ENCODE assay signal across 8 cellular contexts in genomic region chr9:137114220-137114612, GRCh38. TPM values are rescaled to one million over a fixed set of nuclear protein-coding genes. Genes with fewer than 3 reads are reported as not detected.
A peak's percentile ranks its signal among the peaks of the same experiment; 100 is the strongest.
DNase-seq lines count a peak whose midpoint lies in the region; ATAC-seq, FAIRE-seq and TF ChIP-seq lines count a peak whose summit lies in the region.

No MANE protein-coding gene starts in this region.

- intact Hi-C loops in K562 (cut with micrococcal nuclease): no loop called here

- ATAC-seq in HG03095 (IDR thresholded peaks at IDR 0.05; ENCODE audit: unreplicated experiment) (peak; percentile 7), K562 (peak; percentile 5), HG03196 (IDR thresholded peaks at IDR 0.05; ENCODE audit: unreplicated experiment) (no peak)

- peaks cover 27% of the 10 kb centered on the region for H3K79me2 ChIP-seq in K562 (ENCODE audit: control insufficient read depth, insufficient read depth, low read length)

- peak overlapping the region; percentile 61; the same call in 1 of the 2 replicates for H3K4me2 ChIP-seq in K562 (ENCODE audit: insufficient read depth, low read length)

- no peaks in the 10 kb centered on the region for H3K9me3 ChIP-seq in K562 (replicated peaks; ENCODE audit: control insufficient read depth, insufficient read depth, low read depth, low read length)
- H3K9me3 ChIP-seq in muscle layer of colon (ENCODE audit: low read length): no peaks in the 10 kb centered on the region

- H3K4me1 ChIP-seq in K562 (replicated peaks in 1 of 2; ENCODE audit: control insufficient read depth in 2 of 2, insufficient read depth in 2 of 2, low read length in 2 of 2) (peaks cover 18 to 77% of the 10 kb centered on the region in 2 experiments), muscle layer of colon (ENCODE audit: insufficient read depth, low read length) (no peaks in the 10 kb centered on the region)

- no peak for TF ChIP-seq EP300 in K562 (IDR thresholded peaks at IDR 0.05; ENCODE audit: low read length)

- peak overlapping the region; percentile 94; the same call in 1 of the 2 replicates for H2AFZ ChIP-seq in K562 (ENCODE audit: low read depth, low read length)

- H3K4me3 ChIP-seq in K562 (peak overlapping the region; percentile 72), muscle layer of colon (ENCODE audit: low read depth in 1 of 2, low read length in 2 of 2) (peak overlapping the region; percentile 47 to 74)

- H3K9ac ChIP-seq in K562 (ENCODE audit: insufficient read depth in 1 of 2, low read depth in 2 of 2, low read length in 2 of 2) (peak overlapping the region; percentile 61 to 90), muscle layer of colon (ENCODE audit: low read length) (no peak overlapping the region)

- H3K36me3 ChIP-seq in K562 (ENCODE audit: control insufficient read depth, insufficient read depth, low read length): peaks cover 44% of the 10 kb centered on the region; the same call in 2 of the 3 replicates
- H3K36me3 ChIP-seq in muscle layer of colon (ENCODE audit: insufficient read depth, low read length): peaks cover 9% of the 10 kb centered on the region

- POLR2A ChIA-PET in K562 (lab: Yijun Ruan, JAX): interaction anchor here (0.6 to 1.0 kb wide), 6 partner anchors 9 to 127 kb away, joined by 3 to 4 read pairs (median 4); partner anchors contain the start of gene TUBB4B

- WGBS in K562 (ENCODE audit: insufficient coverage, low coverage, missing lambda C conversion rate): 2% methylated on average over 22 of the region's 45 CpGs

- no peaks in the 10 kb centered on the region for H4K20me1 ChIP-seq in K562 (replicated peaks; ENCODE audit: control insufficient read depth, insufficient read depth, low read length)

- FAIRE-seq in K562 (lab: Jason Lieb, UNC): no peak

- CTCF ChIA-PET in K562 (lab: Yijun Ruan, JAX; ENCODE audit: low intra/inter-chr PET ratio): no interaction called here

- H3K27me3 ChIP-seq in K562 (ENCODE audit: control insufficient read depth in 2 of 2, insufficient read depth in 2 of 2, low read length in 2 of 2) (no peaks in the 10 kb centered on the region), muscle layer of colon (ENCODE audit: control insufficient read depth in 1 of 2, insufficient read depth in 2 of 2, low read length in 2 of 2) (no peaks in the 10 kb centered on the region)

- in situ Hi-C loops in K562 (cut with MboI): no loop called here

- no peak for TF ChIP-seq CTCF in K562 (IDR thresholded peaks at IDR 0.05 in 2 of 3, conservative IDR thresholded peaks at IDR 0.05 in 1 of 3; ENCODE audit: insufficient read depth in 2 of 3, low read depth in 1 of 3, low read length in 3 of 3)

- H3K9me1 ChIP-seq in K562 (ENCODE audit: control insufficient read depth, insufficient read depth, low read length): no peaks in the 10 kb centered on the region

- TF ChIP-seq POLR2A in K562 (conservative IDR thresholded peaks at IDR 0.05): no peak

- no TSS peak for BruUV-seq in K562 (replicated peaks; lab: Mats Ljungman, UMichigan)

- peak; percentile 48 for DNase-seq in GM03348 (ENCODE audit: low spot score)
- peak in 1 of 4 experiments; percentile 50 for DNase-seq in K562 (ENCODE audit: extremely low read depth in 1 of 4, low spot score in 3 of 4)
- no peak for DNase-seq in NCI-H2081 treated with DMSO at 0.1 percent for 48 hours (lab: John Stamatoyannopoulos, UW)
- DNase-seq in NCI-H146 treated with DMSO at 0.1 percent for 48 hours (lab: John Stamatoyannopoulos, UW; ENCODE audit: unreplicated experiment): no peak
- DNase-seq in NCI-H2107 (lab: John Stamatoyannopoulos, UW): no peak

- TF ChIP-seq RAD21 in K562 (CRISPR knock-in tag; conservative IDR thresholded peaks at IDR 0.05 in 1 of 2, IDR thresholded peaks at IDR 0.05 in 1 of 2): no peak

- peak overlapping the region; percentile 76; the same call in 2 of the 3 replicates for H3K27ac ChIP-seq in K562 (ENCODE audit: extremely low read depth, low read depth, low read length)
- peak overlapping the region; percentile 44 for H3K27ac ChIP-seq in muscle layer of colon (ENCODE audit: low read depth, low read length)

RNA-seq across cellular contexts. Expression of gene DPP7, which starts 0.3 kb away (rescaled TPM):
- 175 and 615 TPM in 2 replicates for total RNA-seq in K562 (2011; cell fraction: chromatin; rRNA removed; ENCODE audit: low replicate concordance)
- 837 and 852 TPM in 2 replicates for total RNA-seq in K562 (2011; cell fraction: nucleolus; rRNA removed)
- total RNA-seq in K562 (2011; cell fraction: nucleoplasm; rRNA removed): 311 and 347 TPM in 2 replicates
- total RNA-seq in K562 (2014; rRNA removed): 231 and 272 TPM in 2 replicates
- 11.3 and 24.9 TPM in 2 replicates for total RNA-seq in K562 (2014; rRNA removed; fragmentation: Illumina TruSeq; extraction: Trizol)
- 140 and 141 TPM in 2 replicates for total RNA-seq in K562 (2015; rRNA removed; fragmentation: Illumina TruSeq; extraction: Trizol)
- 311 and 322 TPM in 2 replicates for total RNA-seq in K562 (2021)
- 132 and 158 TPM in 2 replicates for polyA plus RNA-seq in K562 (2011; rRNA removed)
- 141 and 377 TPM in 2 replicates for polyA plus RNA-seq in K562 (2011; cell fraction: cytosol; rRNA removed)
- polyA plus RNA-seq in K562 (2011; cell fraction: nucleus; rRNA removed): 1,627 and 2,902 TPM in 2 replicates
- polyA plus RNA-seq in K562 (2012): 245 and 282 TPM in 2 replicates
- 48.4 and 105 TPM in 2 replicates for polyA plus RNA-seq in K562 (2014; fragmentation: Illumina TruSeq; extraction: Trizol)
- 1 to 10 TPM in 1 of 2 experiments, under 1 TPM in 1; 0.99 to 4.1 TPM for polyA plus RNA-seq in K562 (2014; fragmentation: Nextera tagmentation; extraction: Ambion mirVana)
- polyA plus RNA-seq in K562 (2014; rRNA removed): 352 and 365 TPM in 2 replicates
- polyA minus RNA-seq in K562 (2011; rRNA and poly(A)+ RNA removed): 9.4 and 25.8 TPM in 2 replicates
- 61.7 and 63.0 TPM in 2 replicates for polyA minus RNA-seq in K562 (2011; cell fraction: cytosol; rRNA and poly(A)+ RNA removed)
- polyA minus RNA-seq in K562 (2011; cell fraction: nucleus; rRNA and poly(A)+ RNA removed): 112 and 134 TPM in 2 replicates

RNA-seq across cellular contexts. Expression of gene GRIN1, which starts 24.7 kb away (rescaled TPM):
- 0.25 and 3.0 TPM in 2 replicates for total RNA-seq in K562 (2011; cell fraction: chromatin; rRNA removed; ENCODE audit: low replicate concordance)
- 0.67 and 3.3 TPM in 2 replicates for total RNA-seq in K562 (2011; cell fraction: nucleolus; rRNA removed)
- total RNA-seq in K562 (2011; cell fraction: nucleoplasm; rRNA removed): 0.53 and 1.2 TPM in 2 replicates
- total RNA-seq in K562 (2014; rRNA removed): not detected in 2 replicates
- total RNA-seq in K562 (2014; rRNA removed; fragmentation: Illumina TruSeq; extraction: Trizol): not detected in 2 replicates
- total RNA-seq in K562 (2015; rRNA removed; fragmentation: Illumina TruSeq; extraction: Trizol): not detected in 2 replicates
- total RNA-seq in K562 (2021): 0.35 and 0.36 TPM in 2 replicates
- 0.03 and 0.04 TPM in 2 replicates for polyA plus RNA-seq in K562 (2011; rRNA removed)
- polyA plus RNA-seq in K562 (2011; cell fraction: cytosol; rRNA removed): 0.04 and 0.07 TPM in 2 replicates
- polyA plus RNA-seq in K562 (2011; cell fraction: nucleus; rRNA removed): 0.34 and 0.67 TPM in 2 replicates
- polyA plus RNA-seq in K562 (2012): 0.35 and 0.38 TPM in 2 replicates
- polyA plus RNA-seq in K562 (2014; fragmentation: Illumina TruSeq; extraction: Trizol): 0.08 TPM in 1 of 2 replicates, not detected in the other
- not detected for polyA plus RNA-seq in K562 (2014; fragmentation: Nextera tagmentation; extraction: Ambion mirVana)
- polyA plus RNA-seq in K562 (2014; rRNA removed): 0.08 and 0.16 TPM in 2 replicates
- not detected in 2 replicates for polyA minus RNA-seq in K562 (2011; rRNA and poly(A)+ RNA removed)
- polyA minus RNA-seq in K562 (2011; cell fraction: cytosol; rRNA and poly(A)+ RNA removed): not detected in 2 replicates
- polyA minus RNA-seq in K562 (2011; cell fraction: nucleus; rRNA and poly(A)+ RNA removed): 0.13 and 0.56 TPM in 2 replicates

RNA-seq across cellular contexts. Expression of gene MAN1B1, which starts 27.4 kb away (rescaled TPM):
- total RNA-seq in K562 (2011; cell fraction: chromatin; rRNA removed; ENCODE audit: low replicate concordance): 158 and 355 TPM in 2 replicates
- total RNA-seq in K562 (2011; cell fraction: nucleolus; rRNA removed): 181 and 194 TPM in 2 replicates
- total RNA-seq in K562 (2011; cell fraction: nucleoplasm; rRNA removed): 119 and 136 TPM in 2 replicates
- total RNA-seq in K562 (2014; rRNA removed) (30.1 and 35.1 TPM in 2 replicates), K562 (2014; rRNA removed; fragmentation: Illumina TruSeq; extraction: Trizol) (14.4 and 14.8 TPM in 2 replicates), K562 (2015; rRNA removed; fragmentation: Illumina TruSeq; extraction: Trizol) (21.0 and 21.6 TPM in 2 replicates), K562 (2021) (33.9 and 36.6 TPM in 2 replicates)
- polyA plus RNA-seq in K562 (2011; rRNA removed) (27.3 and 40.1 TPM in 2 replicates), K562 (2014; fragmentation: Illumina TruSeq; extraction: Trizol) (23.8 and 31.3 TPM in 2 replicates), K562 (2014; fragmentation: Nextera tagmentation; extraction: Ambion mirVana) (under 1 TPM; 0.55 to 0.89 TPM), K562 (2014; rRNA removed) (29.6 and 33.6 TPM in 2 replicates)
- polyA plus RNA-seq in K562 (2011; cell fraction: cytosol; rRNA removed): 33.0 and 35.1 TPM in 2 replicates
- polyA plus RNA-seq in K562 (2011; cell fraction: nucleus; rRNA removed): 128 and 134 TPM in 2 replicates
- polyA plus RNA-seq in K562 (2012): 25.3 and 58.7 TPM in 2 replicates
- 32.0 and 36.7 TPM in 2 replicates for polyA minus RNA-seq in K562 (2011; rRNA and poly(A)+ RNA removed)
- polyA minus RNA-seq in K562 (2011; cell fraction: cytosol; rRNA and poly(A)+ RNA removed): 17.1 and 24.8 TPM in 2 replicates
- 38.5 and 64.6 TPM in 2 replicates for polyA minus RNA-seq in K562 (2011; cell fraction: nucleus; rRNA and poly(A)+ RNA removed)

RNA-seq across cellular contexts. Expression of gene UAP1L1, which starts 36.9 kb away (rescaled TPM):
- 10.1 and 23.7 TPM in 2 replicates for total RNA-seq in K562 (2011; cell fraction: chromatin; rRNA removed; ENCODE audit: low replicate concordance)
- total RNA-seq in K562 (2011; cell fraction: nucleolus; rRNA removed): 16.3 and 18.0 TPM in 2 replicates
- 9.3 and 10.3 TPM in 2 replicates for total RNA-seq in K562 (2011; cell fraction: nucleoplasm; rRNA removed)
- total RNA-seq in K562 (2014; rRNA removed): 3.7 and 5.1 TPM in 2 replicates
- 1.5 and 1.6 TPM in 2 replicates for total RNA-seq in K562 (2014; rRNA removed; fragmentation: Illumina TruSeq; extraction: Trizol)
- 5.1 and 5.2 TPM in 2 replicates for total RNA-seq in K562 (2015; rRNA removed; fragmentation: Illumina TruSeq; extraction: Trizol)
- total RNA-seq in K562 (2021): 8.6 and 8.8 TPM in 2 replicates
- 1.5 and 3.0 TPM in 2 replicates for polyA plus RNA-seq in K562 (2011; rRNA removed)
- polyA plus RNA-seq in K562 (2011; cell fraction: cytosol; rRNA removed): 2.4 and 2.6 TPM in 2 replicates
- polyA plus RNA-seq in K562 (2011; cell fraction: nucleus; rRNA removed): 17.8 and 18.3 TPM in 2 replicates
- polyA plus RNA-seq in K562 (2012): 6.6 and 13.1 TPM in 2 replicates
- 5.2 and 5.3 TPM in 2 replicates for polyA plus RNA-seq in K562 (2014; fragmentation: Illumina TruSeq; extraction: Trizol)
- under 1 TPM; 0.20 to 0.29 TPM for polyA plus RNA-seq in K562 (2014; fragmentation: Nextera tagmentation; extraction: Ambion mirVana)
- polyA plus RNA-seq in K562 (2014; rRNA removed): 5.0 and 7.1 TPM in 2 replicates
- polyA minus RNA-seq in K562 (2011; rRNA and poly(A)+ RNA removed): 0.69 and 0.74 TPM in 2 replicates
- polyA minus RNA-seq in K562 (2011; cell fraction: cytosol; rRNA and poly(A)+ RNA removed): 1.4 and 1.5 TPM in 2 replicates
- 3.0 and 4.1 TPM in 2 replicates for polyA minus RNA-seq in K562 (2011; cell fraction: nucleus; rRNA and poly(A)+ RNA removed)

RNA-seq across cellular contexts. Expression of gene SAPCD2, which starts 43.9 kb away (rescaled TPM):
- 12.7 and 42.0 TPM in 2 replicates for total RNA-seq in K562 (2011; cell fraction: chromatin; rRNA removed; ENCODE audit: low replicate concordance)
- 49.3 and 51.2 TPM in 2 replicates for total RNA-seq in K562 (2011; cell fraction: nucleolus; rRNA removed)
- total RNA-seq in K562 (2011; cell fraction: nucleoplasm; rRNA removed): 20.6 and 22.4 TPM in 2 replicates
- 91.8 and 115 TPM in 2 replicates for total RNA-seq in K562 (2014; rRNA removed)
- 13.1 and 15.8 TPM in 2 replicates for total RNA-seq in K562 (2014; rRNA removed; fragmentation: Illumina TruSeq; extraction: Trizol)
- total RNA-seq in K562 (2015; rRNA removed; fragmentation: Illumina TruSeq; extraction: Trizol): 40.8 and 42.4 TPM in 2 replicates
- total RNA-seq in K562 (2021): 72.1 and 78.8 TPM in 2 replicates
- 18.8 and 24.2 TPM in 2 replicates for polyA plus RNA-seq in K562 (2011; rRNA removed)
- polyA plus RNA-seq in K562 (2011; cell fraction: cytosol; rRNA removed): 28.2 and 80.8 TPM in 2 replicates
- polyA plus RNA-seq in K562 (2011; cell fraction: nucleus; rRNA removed): 42.6 and 60.8 TPM in 2 replicates
- polyA plus RNA-seq in K562 (2012): 27.0 and 33.0 TPM in 2 replicates
- polyA plus RNA-seq in K562 (2014; fragmentation: Illumina TruSeq; extraction: Trizol): 18.3 and 41.2 TPM in 2 replicates
- 1 to 10 TPM; 3.4 to 3.7 TPM for polyA plus RNA-seq in K562 (2014; fragmentation: Nextera tagmentation; extraction: Ambion mirVana)
- polyA plus RNA-seq in K562 (2014; rRNA removed): 56.5 and 67.8 TPM in 2 replicates
- polyA minus RNA-seq in K562 (2011; rRNA and poly(A)+ RNA removed): 6.7 and 11.1 TPM in 2 replicates
- polyA minus RNA-seq in K562 (2011; cell fraction: cytosol; rRNA and poly(A)+ RNA removed): 29.9 and 32.2 TPM in 2 replicates
- 16.6 and 17.5 TPM in 2 replicates for polyA minus RNA-seq in K562 (2011; cell fraction: nucleus; rRNA and poly(A)+ RNA removed)
